ENCODE assay signal across 9 cellular contexts in the genomic region with DNA sequence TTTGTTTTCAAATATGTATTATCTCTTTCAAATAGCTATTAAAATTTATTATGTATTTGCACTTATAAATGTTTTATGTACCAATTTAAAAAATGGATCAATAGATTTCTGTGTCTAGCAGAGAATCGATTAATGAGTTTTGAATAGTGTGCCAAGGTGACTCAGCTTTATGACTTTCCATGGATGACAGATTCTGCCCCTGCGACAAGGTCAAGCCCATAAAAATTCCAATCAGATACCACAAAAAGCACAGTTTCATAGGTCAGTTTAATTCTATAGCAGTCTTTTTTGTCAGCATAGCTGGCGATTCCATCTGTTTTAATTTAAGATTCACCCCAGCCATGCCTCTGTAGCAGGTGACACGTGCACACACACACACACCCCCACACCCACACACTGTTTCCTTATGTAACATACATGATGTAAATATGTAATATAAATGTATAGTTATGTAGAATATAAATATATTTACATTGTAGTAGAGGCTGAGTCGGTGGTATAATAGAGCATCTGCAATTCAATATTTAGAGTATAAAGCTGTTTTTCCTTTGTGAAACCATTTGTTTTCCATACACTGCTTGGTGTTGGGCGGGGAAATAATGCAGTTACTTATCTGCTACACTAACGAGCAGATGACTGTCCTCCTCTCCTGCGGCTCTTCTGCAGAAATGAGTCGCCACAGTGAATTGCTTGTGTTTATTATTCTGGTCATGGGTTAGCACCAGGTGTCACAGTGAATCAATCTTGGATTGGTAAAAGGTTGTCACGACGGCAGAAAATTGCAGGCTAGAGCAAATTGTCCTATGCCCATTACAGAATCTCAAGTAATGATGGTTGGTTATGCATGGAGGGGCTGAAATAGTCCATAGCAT. TPM values are rescaled to one million over a fixed set of nuclear protein-coding genes. Genes with fewer than 3 reads are reported as not detected.
DNase-seq lines count a peak whose midpoint lies in the region; ATAC-seq and TF ChIP-seq lines count a peak whose summit lies in the region.
"Had no signal": no experiment of that assay in that cellular context is flagged by ENCODE, and none has a peak within 500 bp of the region (broad histone marks: within the 10 kb centered on the region; RNA-seq: fewer than 3 reads in every experiment).

No MANE protein-coding gene starts in this region.

- ATAC-seq in SK-N-SH treated with all-trans-retinoic acid at 6 μM for 48 hours (peak; percentile 18; the same call in 1 of the 3 replicates), HG03045 (IDR thresholded peaks at IDR 0.05; ENCODE audit: unreplicated experiment) (no peak)

- H3K4me3 ChIP-seq in testis, result no peak overlapping the region

- intact Hi-C loops in testis (cut with DNase I; ENCODE audit: low total_unique reads), result no loop called here

- WGBS in testis, 2 donors, result 81 to 84% methylated on average over 11 of the region's 11 CpGs

- H3K27me3 ChIP-seq in testis, result no peaks in the 10 kb centered on the region

- in situ Hi-C loops in Caki2 (cut with HindIII; ENCODE audit: low pct_unique_long_range_greater_than_20kb, low sequenced_read_pairs), result no loop called here

- DNase-seq in Caki2 (ENCODE audit: low read depth) (peak; percentile 97), NCI-H1105 (lab: John Stamatoyannopoulos, UW) (peak; percentile 54), kidney tubule cell (ENCODE audit: low spot score) (peak; percentile 85), testis (no peak), Kasumi-1 (lab: John Stamatoyannopoulos, UW) (no peak)
- no peak for DNase-seq in stimulated activated naive CD4-positive, alpha-beta T cell treated with Interleukin-2 at 50 U/mL for 16 hours (lab: John Stamatoyannopoulos, UW)
- DNase-seq: activated CD8-positive, alpha-beta memory T cell treated with anti-CD3 and anti-CD28 coated beads, Interleukin-2, amount 50 U/mL, for 48 hours had no signal

- no peak overlapping the region for H3K27ac ChIP-seq in testis

- H3K9me3 ChIP-seq in testis, result no peaks in the 10 kb centered on the region

- TF ChIP-seq CTCF in testis (IDR thresholded peaks at IDR 0.05), result no peak

- H3K4me1 ChIP-seq in testis, result peaks cover 16% of the 10 kb centered on the region

- H3K36me3 ChIP-seq in testis (ENCODE audit: low read depth, missing control alignments), result no peaks in the 10 kb centered on the region

- no peak for TF ChIP-seq POLR2A in testis (IDR thresholded peaks at IDR 0.05)

TF ChIP-seq in SK-N-SH treated with all-trans-retinoic acid at 6 μM for 48 hours, 23 proteins besides CTCF, POLR2A, EP300 and RAD21:
- TF ChIP-seq TCF4 (CRISPR knock-in tag; IDR thresholded peaks at IDR 0.05; ENCODE audit: borderline replicate concordance), result peak; percentile 27; the same call in 1 of the 2 replicates
- TF ChIP-seq PPARA (CRISPR knock-in tag; IDR thresholded peaks at IDR 0.05; ENCODE audit: borderline replicate concordance), result no peak
- TF ChIP-seq GLIS3 (CRISPR knock-in tag; IDR thresholded peaks at IDR 0.05), result no peak
- no peak for TF ChIP-seq PATZ1 (CRISPR knock-in tag; IDR thresholded peaks at IDR 0.05; ENCODE audit: borderline replicate concordance)
- TF ChIP-seq POU6F1 (CRISPR knock-in tag; IDR thresholded peaks at IDR 0.05; ENCODE audit: borderline replicate concordance, low read depth), result no peak
TF ChIP-seq in SK-N-SH treated with all-trans-retinoic acid at 6 μM for 48 hours: peak in this region for 1.

RNA-seq across cellular contexts. Expression of gene RAB31, which starts 29.1 kb away (rescaled TPM):
- total RNA-seq in Caki2 (2014; rRNA removed; shearing (Covaris generic); ENCODE audit: low replicate concordance), result 14.2 and 18.3 TPM in 2 replicates
- 100 to 1,000 TPM in 1 of 2 donors, 10 to 100 TPM in 1; 75.9 to 110 TPM for total RNA-seq in testis
- polyA plus RNA-seq in testis (ENCODE audit: insufficient read depth, low read depth, low replicate concordance), result 81.5 TPM

Comparison
In these comparisons a context has a peak if more than half of its experiments do, and no peak if none do; other contexts are left out.
1. DNase-seq: peak in Caki2 (single experiment), NCI-H1105 (single experiment) and kidney tubule cell (single experiment); none in testis (single experiment), stimulated activated naive CD4-positive, alpha-beta T cell treated with Interleukin-2 at 50 U/mL for 16 hours (single experiment) and Kasumi-1 (0 of 2).